In genomic region chr2:219458996-219459395, GRCh38 we compare ENCODE assay signal across 22 cellular contexts. TPM values are rescaled to one million over a fixed set of nuclear protein-coding genes. Genes with fewer than 3 reads are reported as not detected.
DNase-seq lines count a peak whose midpoint lies in the region; ATAC-seq and TF ChIP-seq lines count a peak whose summit lies in the region.
"Had no signal": no experiment of that assay in that cellular context is flagged by ENCODE, and none has a peak within 500 bp of the region (broad histone marks: within the 10 kb centered on the region; RNA-seq: fewer than 3 reads in every experiment).

No MANE protein-coding gene starts in this region.

- H3K79me2 ChIP-seq in GM23338 (replicated peaks; ENCODE audit: insufficient read depth): no peaks in the 10 kb centered on the region

- no peak overlapping the region for H3K4me2 ChIP-seq in GM23338
- H3K4me2 ChIP-seq: KMS-11 had no signal

- no peaks in the 10 kb centered on the region for H3K36me3 Mint-ChIP-seq in T-helper 17 cell (ENCODE audit: low read depth)
- H3K36me3 Mint-ChIP-seq in GM23338 (ENCODE audit: low read depth): peaks cover 11% of the 10 kb centered on the region
- H3K36me3 Mint-ChIP-seq: activated CD8-positive, alpha-beta memory T cell treated with anti-CD3 and anti-CD28 coated beads, Interleukin-2, amount 10 ng/mL, durations not matched to agents 7 days and 5 days had no signal

- H3K9me3 Mint-ChIP-seq in GM23338: no peaks in the 10 kb centered on the region
- H3K9me3 Mint-ChIP-seq: dendritic cell treated with granulocyte-macrophage colony-stimulating factor and Interleukin-4, amounts not matched to agents 40 ng/mL and 50 ng/mL, for 4 days; nephron; WTC11 had no signal

- H3K27me3 Mint-ChIP-seq in T-helper 17 cell (peaks cover 4% of the 10 kb centered on the region), GM23338 (ENCODE audit: insufficient read depth, low read depth, poor library complexity) (peaks cover 16% of the 10 kb centered on the region)
- H3K27me3 Mint-ChIP-seq: activated CD8-positive, alpha-beta memory T cell treated with anti-CD3 and anti-CD28 coated beads, Interleukin-2, amount 10 ng/mL, durations not matched to agents 7 days and 5 days had no signal

- H3F3A ChIP-seq in GM23338 (replicated peaks; ENCODE audit: low read depth): peaks cover 4% of the 10 kb centered on the region; the same call in 1 of the 2 replicates

- H3K4me1 ChIP-seq in muscle layer of duodenum (ENCODE audit: control insufficient read depth in 1 of 2, insufficient read depth in 2 of 2, low read length in 2 of 2) (peaks cover 0 to 38% of the 10 kb centered on the region in 2 donors), stomach smooth muscle (ENCODE audit: control insufficient read depth, insufficient read depth, low read length) (peaks cover 85% of the 10 kb centered on the region), GM23338 (ENCODE audit: insufficient read depth) (peaks cover 24% of the 10 kb centered on the region)
- no peaks in the 10 kb centered on the region for H3K4me1 ChIP-seq in effector memory CD4-positive, alpha-beta T cell (ENCODE audit: control insufficient read depth, insufficient read depth, low read length, poor library complexity, severe bottlenecking)
- H3K4me1 ChIP-seq: parathyroid adenoma, Peyer's patch had no signal

- H3K27ac ChIP-seq in coronary artery (peak overlapping the region; percentile 98 to 99), muscle layer of duodenum (ENCODE audit: low read length) (peak overlapping the region; percentile 73), stomach smooth muscle (ENCODE audit: low read length) (peak overlapping the region; percentile 100), GM23338 (ENCODE audit: low read depth) (no peak overlapping the region)
- H3K27ac ChIP-seq in effector memory CD4-positive, alpha-beta T cell (ENCODE audit: insufficient read depth, low read length, poor library complexity, severe bottlenecking): no peak overlapping the region
- H3K27ac ChIP-seq: BLaER1 treated with 17β-estradiol and CSF1 and Interleukin-3, amounts not matched to agents 10 nM and 100 nM; KMS-11; lower lobe of right lung; parathyroid adenoma had no signal

- no peak for ATAC-seq in T-helper 17 cell
- no peak for ATAC-seq in GM23338

- H3K27me3 ChIP-seq in muscle layer of duodenum (ENCODE audit: low read depth, low read length) (no peaks in the 10 kb centered on the region), stomach smooth muscle (ENCODE audit: control insufficient read depth in 1 of 2, insufficient read depth in 2 of 2, low read length in 2 of 2) (no peaks in the 10 kb centered on the region), GM23338 (ENCODE audit: insufficient read depth) (no peaks in the 10 kb centered on the region)
- no peaks in the 10 kb centered on the region for H3K27me3 ChIP-seq in effector memory CD4-positive, alpha-beta T cell (replicated peaks; ENCODE audit: control insufficient read depth, insufficient read depth, low read length, poor library complexity, severe bottlenecking)
- H3K27me3 ChIP-seq: BLaER1 treated with 17β-estradiol and CSF1 and Interleukin-3, amounts not matched to agents 10 nM and 100 nM; Peyer's patch had no signal

- H3K27ac Mint-ChIP-seq in T-helper 17 cell (no peak overlapping the region), GM23338 (no peak overlapping the region)
- H3K27ac Mint-ChIP-seq: activated CD8-positive, alpha-beta memory T cell treated with anti-CD3 and anti-CD28 coated beads, Interleukin-2, amount 10 ng/mL, durations not matched to agents 7 days and 5 days; dendritic cell treated with granulocyte-macrophage colony-stimulating factor and Interleukin-4, amounts not matched to agents 40 ng/mL and 50 ng/mL, for 4 days; WTC11 had no signal

- no peak overlapping the region for H3K4me3 ChIP-seq in coronary artery
- no peak overlapping the region for H3K4me3 ChIP-seq in muscle layer of duodenum (ENCODE audit: low read depth in 1 of 2, low read length in 2 of 2)
- peak overlapping the region in 1 of 2 donors; percentile 29 for H3K4me3 ChIP-seq in stomach smooth muscle (ENCODE audit: low read length in 2 of 2)
- no peak overlapping the region for H3K4me3 ChIP-seq in GM23338
- no peak overlapping the region for H3K4me3 ChIP-seq in effector memory CD4-positive, alpha-beta T cell (ENCODE audit: insufficient read depth, low read depth, low read length, poor library complexity, severe bottlenecking)
- H3K4me3 ChIP-seq: BLaER1 treated with 17β-estradiol and CSF1 and Interleukin-3, amounts not matched to agents 10 nM and 100 nM; lower lobe of right lung; Peyer's patch had no signal

- H3K9me2 ChIP-seq in GM23338 (ENCODE audit: insufficient read depth): no peaks in the 10 kb centered on the region

- H4K20me1 ChIP-seq in GM23338 (replicated peaks; ENCODE audit: insufficient read depth): no peaks in the 10 kb centered on the region
- H4K20me1 ChIP-seq: BLaER1 treated with 17β-estradiol and CSF1 and Interleukin-3, amounts not matched to agents 10 nM and 100 nM had no signal

- H3K4me3 Mint-ChIP-seq in T-helper 17 cell (peak overlapping the region; percentile 66), GM23338 (no peak overlapping the region)
- H3K4me3 Mint-ChIP-seq: activated CD8-positive, alpha-beta memory T cell treated with anti-CD3 and anti-CD28 coated beads, Interleukin-2, amount 10 ng/mL, durations not matched to agents 7 days and 5 days; dendritic cell treated with granulocyte-macrophage colony-stimulating factor and Interleukin-4, amounts not matched to agents 40 ng/mL and 50 ng/mL, for 4 days; WTC11 had no signal

- no peaks in the 10 kb centered on the region for H3K9me3 ChIP-seq in T-helper 17 cell (ENCODE audit: control insufficient read depth, low read length, poor library complexity, severe bottlenecking)
- no peaks in the 10 kb centered on the region for H3K9me3 ChIP-seq in muscle layer of duodenum (ENCODE audit: control insufficient read depth in 1 of 2, low read length in 2 of 2)
- H3K9me3 ChIP-seq in stomach smooth muscle (ENCODE audit: control insufficient read depth in 2 of 2, low read length in 2 of 2): no peaks in the 10 kb centered on the region
- H3K9me3 ChIP-seq in effector memory CD4-positive, alpha-beta T cell (ENCODE audit: control insufficient read depth, low read length): no peaks in the 10 kb centered on the region
- H3K9me3 ChIP-seq: BLaER1 treated with 17β-estradiol and CSF1 and Interleukin-3, amounts not matched to agents 10 nM and 100 nM; lower lobe of right lung; Peyer's patch had no signal

- peak overlapping the region; percentile 82 to 85 for H3K9ac ChIP-seq in stomach smooth muscle (ENCODE audit: low read length in 2 of 2)
- H3K9ac ChIP-seq: BLaER1 treated with 17β-estradiol and CSF1 and Interleukin-3, amounts not matched to agents 10 nM and 100 nM; KMS-11; parathyroid adenoma had no signal

- H2AFZ ChIP-seq in GM23338: no peak overlapping the region
- H2AFZ ChIP-seq: parathyroid adenoma had no signal

- DNase-seq in T-helper 17 cell: no peak
- no peak for DNase-seq in coronary artery (ENCODE audit: low spot score)
- no peak for DNase-seq in GM23338 (ENCODE audit: low spot score)
- DNase-seq in NCI-H510A treated with DMSO at 0.1 percent for 48 hours (lab: John Stamatoyannopoulos, UW): no peak
- DNase-seq in effector memory CD4-positive, alpha-beta T cell: no peak
- DNase-seq: amniotic stem cell, DMS79, GDM1, MM.1S had no signal

- H3K4me1 Mint-ChIP-seq in T-helper 17 cell (peaks cover 6% of the 10 kb centered on the region), GM23338 (peaks cover 38% of the 10 kb centered on the region)

- TF ChIP-seq CTCF in coronary artery (IDR thresholded peaks at IDR 0.05) (no peak), GM23338 (conservative IDR thresholded peaks at IDR 0.05; ENCODE audit: low read depth in 2 of 2) (no peak)

- H3K36me3 ChIP-seq in muscle layer of duodenum (ENCODE audit: control insufficient read depth in 1 of 2, insufficient read depth in 2 of 2, low read length in 2 of 2): no peaks in the 10 kb centered on the region
- H3K36me3 ChIP-seq in stomach smooth muscle (ENCODE audit: control insufficient read depth in 2 of 2, insufficient read depth in 2 of 2, low read length in 2 of 2): peaks cover 12 to 24% of the 10 kb centered on the region in 2 donors
- no peaks in the 10 kb centered on the region for H3K36me3 ChIP-seq in GM23338 (ENCODE audit: insufficient read depth)
- no peaks in the 10 kb centered on the region for H3K36me3 ChIP-seq in effector memory CD4-positive, alpha-beta T cell (ENCODE audit: control insufficient read depth, insufficient read depth, low read length)
- H3K36me3 ChIP-seq: BLaER1 treated with 17β-estradiol and CSF1 and Interleukin-3, amounts not matched to agents 10 nM and 100 nM; lower lobe of right lung; Peyer's patch had no signal

TF ChIP-seq in GM23338, 12 proteins besides CTCF, POLR2A, EP300 and RAD21 (continues in another document):
- no peak for TF ChIP-seq CREB1 (CRISPR knock-in tag; IDR thresholded peaks at IDR 0.05; ENCODE audit: low read depth)
- no peak for TF ChIP-seq NANOG (IDR thresholded peaks at IDR 0.05; ENCODE audit: borderline replicate concordance)
- no peak for TF ChIP-seq EZH2phosphoT487 (IDR thresholded peaks at IDR 0.05; ENCODE audit: unreplicated experiment)
- no peak for TF ChIP-seq ZNF114 (CRISPR knock-in tag; IDR thresholded peaks at IDR 0.05)

RNA-seq across cellular contexts. Expression of gene SPEG, which starts 24.4 kb away (rescaled TPM):
- 1 to 10 TPM; 7.3 to 8.4 TPM for total RNA-seq in T-helper 17 cell
- 32.4 and 32.6 TPM in 2 replicates for total RNA-seq in GM23338 (2014; rRNA removed; shearing (Covaris generic))
- polyA plus RNA-seq in GM23338 (2016; fragmentation: Nextera tagmentation; extraction: Ambion mirVana): 12.6 and 12.9 TPM in 2 replicates

RNA-seq across cellular contexts. Expression of gene GMPPA, which starts 39.7 kb away (rescaled TPM):
- total RNA-seq in T-helper 17 cell: 10 to 100 TPM; 25.1 to 27.2 TPM
- total RNA-seq in GM23338 (2014; rRNA removed; shearing (Covaris generic)): 33.8 and 37.3 TPM in 2 replicates
- polyA plus RNA-seq in GM23338 (2016; fragmentation: Nextera tagmentation; extraction: Ambion mirVana): 25.2 and 27.0 TPM in 2 replicates

RNA-seq across cellular contexts. Expression of gene DES, which starts 40.8 kb away (rescaled TPM):
- total RNA-seq in T-helper 17 cell: not detected
- total RNA-seq in GM23338 (2014; rRNA removed; shearing (Covaris generic)): 2.0 and 6.1 TPM in 2 replicates
- polyA plus RNA-seq in GM23338 (2016; fragmentation: Nextera tagmentation; extraction: Ambion mirVana): 1.0 and 1.3 TPM in 2 replicates
- total RNA-seq: activated CD8-positive, alpha-beta memory T cell treated with anti-CD3 and anti-CD28 coated beads, Interleukin-2, amount 10 ng/mL, durations not matched to agents 7 days and 5 days had no signal

RNA-seq across cellular contexts. Expression of gene ASIC4, which starts 55.3 kb away (rescaled TPM):
- under 1 TPM in 1 of 2 donors, not detected in 1; 0.13 TPM for total RNA-seq in T-helper 17 cell
- 3.6 TPM in 1 of 2 replicates, not detected in the other for total RNA-seq in GM23338 (2014; rRNA removed; shearing (Covaris generic))
- 0.13 and 0.40 TPM in 2 replicates for polyA plus RNA-seq in GM23338 (2016; fragmentation: Nextera tagmentation; extraction: Ambion mirVana)
- total RNA-seq: mononuclear cell had no signal
- polyA plus RNA-seq: AG04450 had no signal

Comparison
In these comparisons a context has a peak if more than half of its experiments do, and no peak if none do; other contexts are left out.
1. H3K27ac ChIP-seq: peak in coronary artery (2 of 2), muscle layer of duodenum (single experiment) and stomach smooth muscle (single experiment); none in GM23338 (single experiment) and effector memory CD4-positive, alpha-beta T cell (single experiment).